1 cellular context compared by ENCODE assay signal in genomic region chr4:169189372-169189771, GRCh38.
TF ChIP-seq lines count a peak whose summit lies in the region.

No MANE protein-coding gene starts in this region.

TF ChIP-seq in IMR-90, 13 proteins besides CTCF, POLR2A, EP300 and RAD21:
- TF ChIP-seq ELK1 (IDR thresholded peaks at IDR 0.05; ENCODE audit: borderline replicate concordance, low read depth, low read length) (no peak), SMC3 (IDR thresholded peaks at IDR 0.05; ENCODE audit: low read depth, low read length) (no peak), RCOR1 (IDR thresholded peaks at IDR 0.05; ENCODE audit: insufficient replicate concordance, low read length) (no peak), CEBPB (IDR thresholded peaks at IDR 0.05; ENCODE audit: low read depth, low read length) (no peak), MAFK (IDR thresholded peaks at IDR 0.05; ENCODE audit: low read depth, low read length) (no peak), USF2 (IDR thresholded peaks at IDR 0.05; ENCODE audit: low read depth, low read length) (no peak), CHD1 (IDR thresholded peaks at IDR 0.05; ENCODE audit: low read depth, low read length) (no peak), MXI1 (IDR thresholded peaks at IDR 0.05; ENCODE audit: borderline replicate concordance, low read depth, low read length) (no peak), RFX5 (IDR thresholded peaks at IDR 0.05; ENCODE audit: low read depth, low read length) (no peak), FOS (IDR thresholded peaks at IDR 0.05; ENCODE audit: low read depth, low read length) (no peak)
